ENCODE assay signal across 8 cellular contexts in genomic region chr17:38444151-38444550, GRCh38. TPM values are rescaled to one million over a fixed set of nuclear protein-coding genes. Genes with fewer than 3 reads are reported as not detected.
A peak's percentile ranks its signal among the peaks of the same experiment; 100 is the strongest.
DNase-seq lines count a peak whose midpoint lies in the region; ATAC-seq lines count a peak whose summit lies in the region.

No MANE protein-coding gene starts in this region.

- no peaks in the 10 kb centered on the region for H3K79me1 ChIP-seq in mesendoderm (ENCODE audit: low read length)

- no peaks in the 10 kb centered on the region for H3K79me2 ChIP-seq in mesendoderm (ENCODE audit: control insufficient read depth, insufficient read depth, low read length)

- no peak overlapping the region for H3K23ac ChIP-seq in mesendoderm (ENCODE audit: low read length)

- H3K27me3 ChIP-seq in mesendoderm (ENCODE audit: insufficient read depth, low read length, poor library complexity): no peaks in the 10 kb centered on the region

- H3K36me3 ChIP-seq in mesendoderm (ENCODE audit: control insufficient read depth, insufficient read depth, low read length): no peaks in the 10 kb centered on the region

- H3K9ac ChIP-seq in mesendoderm (ENCODE audit: low read length): no peak overlapping the region

- no peak overlapping the region for H2BK120ac ChIP-seq in mesendoderm (ENCODE audit: low read depth, low read length)

- no peak overlapping the region for H3K27ac ChIP-seq in mesendoderm (ENCODE audit: low read depth, low read length)

- no peak overlapping the region for H2BK15ac ChIP-seq in mesendoderm (replicated peaks; ENCODE audit: low read depth)

- DNase-seq in AG20443 (ENCODE audit: low spot score): peak; percentile 88
- DNase-seq in H4 (ENCODE audit: low spot score): peak; percentile 56
- DNase-seq in NCI-H345 treated with DMSO at 0.1 percent for 48 hours (lab: John Stamatoyannopoulos, UW; ENCODE audit: unreplicated experiment): peak; percentile 68
- DNase-seq in activated CD4-positive, alpha-beta T cell treated with anti-CD3 and anti-CD28 coated beads, Interleukin-2, amount 50 U/mL, for 4 hours: peak; percentile 38 to 45
- peak; percentile 89 for DNase-seq in ecto neural progenitor cell (ENCODE audit: low spot score)
- DNase-seq in mesendoderm: peak; percentile 70
- DNase-seq in stimulated activated CD8-positive, alpha-beta memory T cell treated with anti-CD3 and anti-CD28 coated beads, Interleukin-4, amount 100 ng/mL, for 24 hours (ENCODE audit: low read depth): peak; percentile 53

- H3K56ac ChIP-seq in mesendoderm (ENCODE audit: low read length): no peak overlapping the region

- H3K4me2 ChIP-seq in mesendoderm (ENCODE audit: low read length): no peak overlapping the region

- no peak overlapping the region for H3K4ac ChIP-seq in mesendoderm (ENCODE audit: low read depth, low read length)

- no peak overlapping the region for H2BK5ac ChIP-seq in mesendoderm (ENCODE audit: low read length)

- H4K8ac ChIP-seq in mesendoderm (ENCODE audit: low read depth, low read length): no peak overlapping the region

- peaks cover 3% of the 10 kb centered on the region for H3K4me1 ChIP-seq in mesendoderm (ENCODE audit: control insufficient read depth, low read depth, low read length)

- no peak for ATAC-seq in HG02623 (IDR thresholded peaks at IDR 0.05; ENCODE audit: unreplicated experiment)

- no peak overlapping the region for H3K18ac ChIP-seq in mesendoderm (ENCODE audit: low read length)

- no peak overlapping the region for H4K5ac ChIP-seq in mesendoderm (ENCODE audit: low read length)

- no CpG with 5 or more reads among the region's 14 CpGs for WGBS in mesendoderm (ENCODE audit: extremely low coverage, insufficient coverage, low lambda C conversion rate)

- no peak overlapping the region for H3K4me3 ChIP-seq in mesendoderm (ENCODE audit: low read length)

- H2AK5ac ChIP-seq in mesendoderm (ENCODE audit: low read length): no peak overlapping the region

RNA-seq across cellular contexts. Expression of gene ARHGAP23, which starts 15.9 kb away (rescaled TPM):
- total RNA-seq in H4 (2014; rRNA removed; shearing (Covaris generic)): 6.8 and 11.7 TPM in 2 replicates
- 32.5 TPM for polyA plus RNA-seq in mesendoderm (2013, experiment 1 of 2)
- polyA plus RNA-seq in mesendoderm (2013, experiment 2 of 2): 31.7 TPM
